ENCODE assay signal across 1 cellular context in the genomic region with DNA sequence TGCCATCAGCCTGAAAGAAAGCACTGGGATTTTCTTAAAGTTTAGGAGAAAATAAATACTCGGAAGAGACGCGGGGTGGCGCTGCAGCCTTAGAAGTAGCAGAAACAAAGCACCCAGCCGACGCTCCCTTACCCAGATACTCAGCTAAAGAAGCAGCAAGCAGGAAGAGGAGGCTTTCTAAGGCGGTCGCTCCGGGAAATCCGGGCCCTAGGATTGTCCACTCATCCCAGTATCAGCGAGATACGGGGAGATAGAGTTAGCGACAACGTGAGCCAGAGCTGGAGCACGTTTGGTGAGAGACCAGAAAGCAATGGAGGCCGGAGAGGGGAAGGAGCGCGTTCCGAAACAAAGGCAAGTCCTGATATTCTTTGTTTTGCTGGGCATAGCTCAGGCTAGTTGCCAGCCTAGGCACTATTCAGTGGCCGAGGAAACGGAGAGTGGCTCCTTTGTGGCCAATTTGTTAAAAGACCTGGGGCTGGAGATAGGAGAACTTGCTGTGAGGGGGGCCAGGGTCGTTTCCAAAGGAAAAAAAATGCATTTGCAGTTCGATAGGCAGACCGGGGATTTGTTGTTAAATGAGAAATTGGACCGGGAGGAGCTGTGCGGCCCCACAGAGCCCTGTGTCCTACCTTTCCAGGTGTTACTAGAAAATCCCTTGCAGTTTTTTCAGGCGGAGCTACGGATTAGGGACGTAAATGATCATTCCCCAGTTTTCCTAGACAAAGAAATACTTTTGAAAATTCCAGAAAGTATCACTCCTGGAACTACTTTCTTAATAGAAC.
A peak's percentile ranks its signal among the peaks of the same experiment; 100 is the strongest.
TF ChIP-seq lines count a peak whose summit lies in the region.

Gene PCDHB2, plus strand, starts transcription at position 135 of the 782 bp plus-strand sequence. Its CDS starts 176 bp downstream, at position 311.

TF ChIP-seq in HepG2, 621 proteins besides CTCF, POLR2A, EP300 and RAD21 (continued from another document and continues in another):
- TF ChIP-seq TERF1 (CRISPR knock-in tag; IDR thresholded peaks at IDR 0.05) (no peak), ZBTB25 (CRISPR knock-in tag; IDR thresholded peaks at IDR 0.05) (0 out of 2 replicates have a peak, but pooled peaks have one; percentile 26), AHR (CRISPR knock-in tag; IDR thresholded peaks at IDR 0.05) (peak; percentile 63; the same call in 1 of the 2 replicates), ZNF605 (CRISPR knock-in tag; IDR thresholded peaks at IDR 0.05) (0 out of 2 replicates have a peak, but pooled peaks have one; percentile 17), ZFP90 (CRISPR knock-in tag; IDR thresholded peaks at IDR 0.05; ENCODE audit: borderline replicate concordance) (no peak), PRDM15 (CRISPR knock-in tag; IDR thresholded peaks at IDR 0.05) (no peak), ZNF670 (CRISPR knock-in tag; IDR thresholded peaks at IDR 0.05; ENCODE audit: borderline replicate concordance) (no peak), ZNF451 (CRISPR knock-in tag; IDR thresholded peaks at IDR 0.05) (no peak), ZNF883 (CRISPR knock-in tag; IDR thresholded peaks at IDR 0.05; ENCODE audit: not compliant biosample characterization) (peak; percentile 29), RORA (CRISPR knock-in tag; IDR thresholded peaks at IDR 0.05) (0 out of 2 replicates have a peak, but pooled peaks have one; percentile 61), SALL2 (CRISPR knock-in tag; IDR thresholded peaks at IDR 0.05) (peak; percentile 39; the same call in 1 of the 2 replicates), ZNF281 (CRISPR knock-in tag; IDR thresholded peaks at IDR 0.05; ENCODE audit: borderline replicate concordance) (no peak), GLI4 (CRISPR knock-in tag; IDR thresholded peaks at IDR 0.05; ENCODE audit: borderline replicate concordance) (no peak; the same call in 1 of the 2 replicates), CREM (IDR thresholded peaks at IDR 0.05) (no peak), CREM (CRISPR knock-in tag; IDR thresholded peaks at IDR 0.05) (no peak), HCFC1 (IDR thresholded peaks at IDR 0.05; ENCODE audit: low read depth, low read length) (no peak), ZNF768 (CRISPR knock-in tag; IDR thresholded peaks at IDR 0.05) (no peak), ASH2L (IDR thresholded peaks at IDR 0.05; ENCODE audit: insufficient read length, low read depth, low read length) (peak; percentile 48), PITX1 (CRISPR knock-in tag; IDR thresholded peaks at IDR 0.05) (0 out of 2 replicates have a peak, but pooled peaks have one; percentile 11), GATAD1 (CRISPR knock-in tag; IDR thresholded peaks at IDR 0.05) (peak; percentile 61), HIVEP1 (CRISPR knock-in tag; IDR thresholded peaks at IDR 0.05) (no peak), IKZF4 (CRISPR knock-in tag; IDR thresholded peaks at IDR 0.05; ENCODE audit: borderline replicate concordance, low read depth, not compliant biosample characterization) (no peak), POLR2G (IDR thresholded peaks at IDR 0.05; ENCODE audit: low read depth, low read length) (peak; percentile 81), ZNF563 (CRISPR knock-in tag; IDR thresholded peaks at IDR 0.05) (0 out of 2 replicates have a peak, but pooled peaks have one; percentile 19), NONO (IDR thresholded peaks at IDR 0.05) (no peak), NONO (CRISPR knock-in tag; conservative IDR thresholded peaks at IDR 0.05) (0 out of 2 replicates have a peak, but pooled peaks have one; percentile 23), HNF1B (CRISPR knock-in tag; IDR thresholded peaks at IDR 0.05) (peak; percentile 51; the same call in 1 of the 2 replicates), IKZF5 (CRISPR knock-in tag; IDR thresholded peaks at IDR 0.05) (no peak; the same call in 1 of the 2 replicates), THAP7 (CRISPR knock-in tag; IDR thresholded peaks at IDR 0.05) (no peak), KAT8 (CRISPR knock-in tag; IDR thresholded peaks at IDR 0.05) (peak; percentile 78), STAG1 (CRISPR knock-in tag; IDR thresholded peaks at IDR 0.05) (peak; percentile 64), POLR2AphosphoS5 (IDR thresholded peaks at IDR 0.05; ENCODE audit: low read depth, low read length) (peak; percentile 60), HOXA3 (CRISPR knock-in tag; IDR thresholded peaks at IDR 0.05) (peak; percentile 21; the same call in 1 of the 2 replicates), KMT2A (CRISPR knock-in tag; IDR thresholded peaks at IDR 0.05) (peak; percentile 80), TSC22D2 (CRISPR knock-in tag; IDR thresholded peaks at IDR 0.05; ENCODE audit: borderline replicate concordance) (peak; percentile 69; the same call in 1 of the 2 replicates)
- TF ChIP-seq, protein P1, sequence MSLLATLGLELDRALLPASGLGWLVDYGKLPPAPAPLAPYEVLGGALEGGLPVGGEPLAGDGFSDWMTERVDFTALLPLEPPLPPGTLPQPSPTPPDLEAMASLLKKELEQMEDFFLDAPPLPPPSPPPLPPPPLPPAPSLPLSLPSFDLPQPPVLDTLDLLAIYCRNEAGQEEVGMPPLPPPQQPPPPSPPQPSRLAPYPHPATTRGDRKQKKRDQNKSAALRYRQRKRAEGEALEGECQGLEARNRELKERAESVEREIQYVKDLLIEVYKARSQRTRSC (CRISPR knock-in tag; IDR thresholded peaks at IDR 0.05; ENCODE audit: low read depth) = no peak
- TF ChIP-seq, protein P2, sequence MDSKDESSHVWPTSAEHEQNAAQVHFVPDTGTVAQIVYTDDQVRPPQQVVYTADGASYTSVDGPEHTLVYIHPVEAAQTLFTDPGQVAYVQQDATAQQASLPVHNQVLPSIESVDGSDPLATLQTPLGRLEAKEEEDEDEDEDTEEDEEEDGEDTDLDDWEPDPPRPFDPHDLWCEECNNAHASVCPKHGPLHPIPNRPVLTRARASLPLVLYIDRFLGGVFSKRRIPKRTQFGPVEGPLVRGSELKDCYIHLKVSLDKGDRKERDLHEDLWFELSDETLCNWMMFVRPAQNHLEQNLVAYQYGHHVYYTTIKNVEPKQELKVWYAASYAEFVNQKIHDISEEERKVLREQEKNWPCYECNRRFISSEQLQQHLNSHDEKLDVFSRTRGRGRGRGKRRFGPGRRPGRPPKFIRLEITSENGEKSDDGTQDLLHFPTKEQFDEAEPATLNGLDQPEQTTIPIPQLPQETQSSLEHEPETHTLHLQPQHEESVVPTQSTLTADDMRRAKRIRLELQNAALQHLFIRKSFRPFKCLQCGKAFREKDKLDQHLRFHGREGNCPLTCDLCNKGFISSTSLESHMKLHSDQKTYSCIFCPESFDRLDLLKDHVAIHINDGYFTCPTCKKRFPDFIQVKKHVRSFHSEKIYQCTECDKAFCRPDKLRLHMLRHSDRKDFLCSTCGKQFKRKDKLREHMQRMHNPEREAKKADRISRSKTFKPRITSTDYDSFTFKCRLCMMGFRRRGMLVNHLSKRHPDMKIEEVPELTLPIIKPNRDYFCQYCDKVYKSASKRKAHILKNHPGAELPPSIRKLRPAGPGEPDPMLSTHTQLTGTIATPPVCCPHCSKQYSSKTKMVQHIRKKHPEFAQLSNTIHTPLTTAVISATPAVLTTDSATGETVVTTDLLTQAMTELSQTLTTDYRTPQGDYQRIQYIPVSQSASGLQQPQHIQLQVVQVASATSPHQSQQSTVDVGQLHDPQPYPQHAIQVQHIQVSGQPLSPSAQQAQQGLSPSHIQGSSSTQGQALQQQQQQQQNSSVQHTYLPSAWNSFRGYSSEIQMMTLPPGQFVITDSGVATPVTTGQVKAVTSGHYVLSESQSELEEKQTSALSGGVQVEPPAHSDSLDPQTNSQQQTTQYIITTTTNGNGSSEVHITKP (CRISPR knock-in tag; IDR thresholded peaks at IDR 0.05; ENCODE audit: low read depth) = no peak
- TF ChIP-seq, protein P3, sequence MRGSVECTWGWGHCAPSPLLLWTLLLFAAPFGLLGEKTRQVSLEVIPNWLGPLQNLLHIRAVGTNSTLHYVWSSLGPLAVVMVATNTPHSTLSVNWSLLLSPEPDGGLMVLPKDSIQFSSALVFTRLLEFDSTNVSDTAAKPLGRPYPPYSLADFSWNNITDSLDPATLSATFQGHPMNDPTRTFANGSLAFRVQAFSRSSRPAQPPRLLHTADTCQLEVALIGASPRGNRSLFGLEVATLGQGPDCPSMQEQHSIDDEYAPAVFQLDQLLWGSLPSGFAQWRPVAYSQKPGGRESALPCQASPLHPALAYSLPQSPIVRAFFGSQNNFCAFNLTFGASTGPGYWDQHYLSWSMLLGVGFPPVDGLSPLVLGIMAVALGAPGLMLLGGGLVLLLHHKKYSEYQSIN (CRISPR knock-in tag; IDR thresholded peaks at IDR 0.05; ENCODE audit: borderline replicate concordance) = no peak
